22 cellular contexts compared by ENCODE assay signal in the genomic region with DNA sequence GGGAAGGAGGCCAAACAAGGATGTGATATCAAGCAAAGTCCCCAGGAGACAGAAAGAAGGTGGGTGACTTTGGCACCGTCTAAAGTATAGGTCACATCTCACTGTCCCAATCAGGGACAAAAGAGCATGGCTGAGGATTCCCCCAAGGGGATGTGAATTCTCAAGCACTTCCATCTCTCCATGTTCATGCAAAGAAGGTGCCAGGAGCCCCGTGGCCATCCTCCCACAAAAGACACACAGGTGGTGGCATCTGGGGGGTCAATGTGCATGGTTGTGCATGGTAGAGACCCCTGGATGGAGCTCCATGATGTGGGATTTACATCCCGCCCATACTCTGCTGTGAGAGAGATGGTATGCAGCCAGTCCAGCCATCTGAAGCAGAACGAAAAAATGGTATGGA.
DNase-seq lines count a peak whose midpoint lies in the region; ATAC-seq, FAIRE-seq and TF ChIP-seq lines count a peak whose summit lies in the region.
"Had no signal": no experiment of that assay in that cellular context is flagged by ENCODE, and none has a peak within 500 bp of the region (broad histone marks: within the 10 kb centered on the region; RNA-seq: fewer than 3 reads in every experiment).

No MANE protein-coding gene starts in this region.

- ATAC-seq in A549 (no peak), HG03432 (IDR thresholded peaks at IDR 0.05; ENCODE audit: unreplicated experiment) (no peak)

- POLR2A ChIA-PET in A549 (lab: Yijun Ruan, JAX): no interaction called here

- H3K27me3 ChIP-seq in testis: no peaks in the 10 kb centered on the region
- H3K27me3 ChIP-seq: BE2C; BLaER1 treated with 17β-estradiol and CSF1 and Interleukin-3, amounts not matched to agents 10 nM and 100 nM had no signal

- H3K27ac ChIP-seq in A549 (no peak overlapping the region), testis (no peak overlapping the region)
- H3K27ac ChIP-seq: 22Rv1; BLaER1 treated with 17β-estradiol and CSF1 and Interleukin-3, amounts not matched to agents 10 nM and 100 nM had no signal

- H3K27me3 Mint-ChIP-seq in endothelial cell (ENCODE audit: unreplicated experiment): peaks cover 16% of the 10 kb centered on the region
- H3K27me3 Mint-ChIP-seq in nephron (ENCODE audit: low read depth): no peaks in the 10 kb centered on the region
- H3K27me3 Mint-ChIP-seq: CD4-positive, alpha-beta T cell had no signal

- no peak overlapping the region for H3K4me2 ChIP-seq in A549
- H3K4me2 ChIP-seq: BLaER1 treated with 17β-estradiol and CSF1 and Interleukin-3, amounts not matched to agents 10 nM and 100 nM had no signal

- intact Hi-C loops in testis (cut with DNase I; ENCODE audit: low total_unique reads): no loop called here

- TF ChIP-seq CTCF in A549 (IDR thresholded peaks at IDR 0.05) (no peak), endothelial cell (IDR thresholded peaks at IDR 0.05; ENCODE audit: unreplicated experiment) (no peak), nephron (IDR thresholded peaks at IDR 0.05; ENCODE audit: unreplicated experiment in 3 of 3) (no peak), testis (IDR thresholded peaks at IDR 0.05) (no peak)

- no peak for TF ChIP-seq RAD21 in A549 (conservative IDR thresholded peaks at IDR 0.05 in 1 of 2, IDR thresholded peaks at IDR 0.05 in 1 of 2)

- CTCF ChIA-PET in A549 (lab: Yijun Ruan, JAX): interaction anchor here (0.7 kb wide), 1 partner anchor 26 kb away, joined by 3 read pairs; no protein-coding TSS in a partner anchor

- H3K36me3 Mint-ChIP-seq in endothelial cell (ENCODE audit: low read depth, unreplicated experiment) (peaks cover 62% of the 10 kb centered on the region), nephron (ENCODE audit: low read depth) (peaks cover 4% of the 10 kb centered on the region)
- H3K36me3 Mint-ChIP-seq: CD14-positive monocyte; CD8-positive, alpha-beta memory T cell had no signal

- TF ChIP-seq EP300 in A549 (IDR thresholded peaks at IDR 0.05): no peak

- H3K4me1 ChIP-seq in A549 (peaks cover 3% of the 10 kb centered on the region; the same call in 1 of the 3 replicates), testis (peaks cover 36% of the 10 kb centered on the region)
- H3K4me1 ChIP-seq: BE2C, HAP-1 had no signal

- H3K4me3 ChIP-seq in A549: no peak overlapping the region
- H3K4me3 ChIP-seq in testis: no peak overlapping the region
- H3K4me3 ChIP-seq: BLaER1 treated with 17β-estradiol and CSF1 and Interleukin-3, amounts not matched to agents 10 nM and 100 nM; HAP-1 had no signal

- no peaks in the 10 kb centered on the region for H3K36me3 ChIP-seq in testis (ENCODE audit: low read depth, missing control alignments)
- H3K36me3 ChIP-seq: BE2C, HAP-1 had no signal

- H3K9me3 ChIP-seq in A549: no peaks in the 10 kb centered on the region
- H3K9me3 ChIP-seq in testis: no peaks in the 10 kb centered on the region
- H3K9me3 ChIP-seq: BE2C; BLaER1 treated with 17β-estradiol and CSF1 and Interleukin-3, amounts not matched to agents 10 nM and 100 nM; HAP-1 had no signal

- H3K4me1 Mint-ChIP-seq in endothelial cell (ENCODE audit: unreplicated experiment) (peaks cover 45% of the 10 kb centered on the region), nephron (peaks cover 26% of the 10 kb centered on the region)
- H3K4me1 Mint-ChIP-seq: CD8-positive, alpha-beta memory T cell had no signal

- DNase-seq in A549 (ENCODE audit: low read depth in 1 of 2, low spot score in 1 of 2) (no peak), endothelial cell (ENCODE audit: low spot score) (no peak), testis (no peak)
- no peak for DNase-seq in stimulated activated CD4-positive, alpha-beta T cell treated with anti-CD3 and anti-CD28 coated beads, Interleukin-4, amount 100 ng/mL, for 1 hour
- DNase-seq: ACHN; AML-193; CD4-positive, alpha-beta T cell; CD8-positive, alpha-beta memory T cell; DMS53; DMS79 treated with DMSO at 0.1 percent for 48 hours; GOT3; HFFc6 had no signal

- 12% methylated on average over 4 of the region's 4 CpGs for WGBS in A549 (ENCODE audit: missing lambda C conversion rate)
- 71 to 84% methylated on average over 4 of the region's 4 CpGs for WGBS in testis, 2 donors

- H3K4me3 Mint-ChIP-seq in endothelial cell (ENCODE audit: unreplicated experiment) (peak overlapping the region; percentile 23), nephron (no peak overlapping the region)
- H3K4me3 Mint-ChIP-seq: CD14-positive monocyte; CD4-positive, alpha-beta T cell; CD8-positive, alpha-beta memory T cell; HFFc6 had no signal

- no peak for TF ChIP-seq POLR2A in A549 (IDR thresholded peaks at IDR 0.05; ENCODE audit: low read length)
- TF ChIP-seq POLR2A in testis (IDR thresholded peaks at IDR 0.05): no peak

- no peak for FAIRE-seq in A549 (lab: Jason Lieb, UNC)
- FAIRE-seq: A204.1, GM12892, H54 had no signal

- H3K9me3 Mint-ChIP-seq in endothelial cell (ENCODE audit: unreplicated experiment) (no peaks in the 10 kb centered on the region), nephron (no peaks in the 10 kb centered on the region)
- H3K9me3 Mint-ChIP-seq: CD14-positive monocyte; CD4-positive, alpha-beta T cell; CD8-positive, alpha-beta memory T cell; HFFc6 had no signal

- H3K27ac Mint-ChIP-seq in endothelial cell (ENCODE audit: unreplicated experiment) (no peak overlapping the region), nephron (peak overlapping the region in 2 of 3 experiments; percentile 2 to 44)
- H3K27ac Mint-ChIP-seq: CD14-positive monocyte; CD4-positive, alpha-beta T cell; CD8-positive, alpha-beta memory T cell; HFFc6 had no signal

TF ChIP-seq in A549, 52 proteins besides CTCF, POLR2A, EP300 and RAD21:
- TF ChIP-seq CBX8 (IDR thresholded peaks at IDR 0.05) (0 out of 2 replicates have a peak, but pooled peaks have one; percentile 49), ZNF302 (CRISPR knock-in tag; IDR thresholded peaks at IDR 0.05) (no peak)
